ENCODE assay signal across 11 cellular contexts in genomic region chr3:47890832-47891620, GRCh38.
DNase-seq lines count a peak whose midpoint lies in the region; ATAC-seq, FAIRE-seq and TF ChIP-seq lines count a peak whose summit lies in the region.
"Had no signal": no experiment of that assay in that cellular context is flagged by ENCODE, and none has a peak within 500 bp of the region (broad histone marks: within the 10 kb centered on the region; RNA-seq: fewer than 3 reads in every experiment).

No MANE protein-coding gene starts in this region.

- H3K4me1 Mint-ChIP-seq in H9, result peaks cover 43 to 56% of the 10 kb centered on the region in 2 experiments

- FAIRE-seq in H1 (lab: Jason Lieb, UNC), result no peak

- H3T11ph ChIP-seq in H9 (ENCODE audit: low read length), result no peak overlapping the region

- no peaks in the 10 kb centered on the region for H3K23me2 ChIP-seq in H9 (ENCODE audit: insufficient read length, low read depth, low read length, poor library complexity, severe bottlenecking)
- no peaks in the 10 kb centered on the region for H3K23me2 ChIP-seq in H1 (ENCODE audit: low read depth, low read length)

- no peak overlapping the region for H2BK15ac ChIP-seq in H9 (ENCODE audit: low read depth, low read length)
- peak overlapping the region; percentile 13; the same call in 1 of the 2 replicates for H2BK15ac ChIP-seq in H1 (ENCODE audit: low read length)

- H3K4me1 ChIP-seq in H9 (ENCODE audit: insufficient read depth, low read length), result peaks cover 3% of the 10 kb centered on the region
- peaks cover 0 to 23% (median 17%) of the 10 kb centered on the region in 4 experiments; a peak in 6 of 7 replicates for H3K4me1 ChIP-seq in H1 (replicated peaks in 1 of 4; ENCODE audit: control insufficient read depth in 3 of 4, insufficient read depth in 4 of 4, low read length in 3 of 4)
- H3K4me1 ChIP-seq in lower lobe of right lung, result peaks cover 11% of the 10 kb centered on the region

- CTCF ChIA-PET in H1 (lab: Charles Lee; ENCODE audit: partially characterized antibody), result interaction anchor here (0.6 to 4.8 kb wide), 12 partner anchors 10 to 267 kb away, joined by 3 to 21 read pairs (median 4); no protein-coding TSS in a partner anchor

- no peak; a peak in 1 of 4 replicates for TF ChIP-seq RAD21 in H1 (IDR thresholded peaks at IDR 0.05 in 1 of 2, conservative IDR thresholded peaks at IDR 0.05 in 1 of 2; ENCODE audit: low read depth in 2 of 2, low read length in 2 of 2)

- H3K27ac ChIP-seq in H9 (ENCODE audit: insufficient read length, low read depth, low read length) (no peak overlapping the region), H1 (ENCODE audit: low read depth, low read length) (no peak overlapping the region), lower lobe of right lung (peak overlapping the region; percentile 42)

- H2BK20ac ChIP-seq in H9 (ENCODE audit: low read depth, low read length, poor library complexity, severe bottlenecking) (no peak overlapping the region), H1 (ENCODE audit: low read length) (no peak overlapping the region)

- no peak overlapping the region for H3K4me2 ChIP-seq in H9 (ENCODE audit: insufficient read depth, insufficient read length, low read length)
- peak overlapping the region; percentile 14 to 16; a peak in 2 of 4 replicates for H3K4me2 ChIP-seq in H1 (ENCODE audit: insufficient read depth in 1 of 2, low read depth in 2 of 2, low read length in 2 of 2)

- H3K27me3 ChIP-seq in H9 (ENCODE audit: insufficient read depth, low read length), result no peaks in the 10 kb centered on the region
- no peaks in the 10 kb centered on the region for H3K27me3 ChIP-seq in H1 (replicated peaks in 1 of 4; ENCODE audit: control insufficient read depth in 3 of 4, extremely low read depth in 1 of 4, insufficient read depth in 3 of 4, low read length in 3 of 4)
- no peaks in the 10 kb centered on the region for H3K27me3 ChIP-seq in lower lobe of right lung (ENCODE audit: low read depth)

- no peak overlapping the region for H3K9ac ChIP-seq in H9 (ENCODE audit: extremely low read depth, insufficient read length, low read length)
- no peak overlapping the region; a peak in 1 of 7 replicates for H3K9ac ChIP-seq in H1 (replicated peaks in 1 of 4; ENCODE audit: extremely low read depth in 1 of 4, low read depth in 3 of 4, low read length in 3 of 4)

- H3K36me3 Mint-ChIP-seq in H9 (ENCODE audit: insufficient read depth in 1 of 3, low read depth in 3 of 3), result peaks cover 15 to 29% (median 20%) of the 10 kb centered on the region in 3 experiments; a peak in 6 of 7 replicates

- TF ChIP-seq EP300 in H1 (IDR thresholded peaks at IDR 0.05; ENCODE audit: borderline replicate concordance in 1 of 2, low read depth in 2 of 2, low read length in 2 of 2), result no peak

- TF ChIP-seq POLR2A in H1 (IDR thresholded peaks at IDR 0.05; ENCODE audit: control extremely low read depth in 1 of 2, low read depth in 2 of 2, low read length in 2 of 2), result no peak

- H3K4me3 ChIP-seq in H1 (ENCODE audit: extremely low read depth in 1 of 4, insufficient read depth in 2 of 4, low read depth in 3 of 4, low read length in 4 of 4) (no peak overlapping the region), lower lobe of right lung (no peak overlapping the region)

- ATAC-seq in lower lobe of right lung, result peak in 1 of 2 donors; percentile 51
- ATAC-seq in sciatic nerve, result peak; percentile 91
- ATAC-seq: PC-3 had no signal

- no peak overlapping the region for H3K18ac ChIP-seq in H9 (ENCODE audit: insufficient read length, low read depth, low read length)
- peak overlapping the region; percentile 39; the same call in 1 of the 2 replicates for H3K18ac ChIP-seq in H1 (ENCODE audit: extremely low read depth, low read length)

- no peak overlapping the region for H3K56ac ChIP-seq in H9 (ENCODE audit: insufficient read length, low read depth, low read length)
- no peak overlapping the region for H3K56ac ChIP-seq in H1 (replicated peaks; ENCODE audit: insufficient read length, low read depth, low read length)

- no peaks in the 10 kb centered on the region for H3K27me3 Mint-ChIP-seq in H9 (ENCODE audit: low read depth)

- intact Hi-C loops in lower lobe of right lung (cut with DNase I) (no loop called here), sciatic nerve (cut with DNase I) (no loop called here)

- no CpG with 5 or more reads among the region's 10 CpGs for WGBS in H9 (ENCODE audit: extremely low coverage, insufficient read length, low lambda C conversion rate)
- WGBS in H1 (ENCODE audit: extremely low coverage in 1 of 2, insufficient coverage in 1 of 2, insufficient read length in 1 of 2, insufficient replicate concordance in 2 of 2, low coverage in 1 of 2, low lambda C conversion rate in 2 of 2, missing lambda C conversion rate in 1 of 2), 2 experiments, result 82% methylated on average over 10 of the region's 10 CpGs; no CpG with 5 or more reads in 1 of the 2 experiments

- H3K23ac ChIP-seq in H9 (ENCODE audit: insufficient read length, low read depth, low read length) (no peak overlapping the region), H1 (ENCODE audit: insufficient read length) (no peak overlapping the region)

- H3K79me2 ChIP-seq in H9 (ENCODE audit: insufficient read depth, low read length) (no peaks in the 10 kb centered on the region), H1 (ENCODE audit: control insufficient read depth in 1 of 2, insufficient read depth in 2 of 2, low read length in 2 of 2) (peaks cover 0 to 5% of the 10 kb centered on the region in 2 experiments; a peak in 1 of 4 replicates)

- H2AFZ ChIP-seq in H9 (ENCODE audit: low read length), result no peak overlapping the region
- H2AFZ ChIP-seq in H1 (ENCODE audit: low read length), result no peak overlapping the region

- H3K4ac ChIP-seq in H9 (ENCODE audit: low read depth, low read length), result no peak overlapping the region
- no peak overlapping the region for H3K4ac ChIP-seq in H1 (replicated peaks; ENCODE audit: insufficient read length, low read depth, low read length)

- H2BK120ac ChIP-seq in H9 (ENCODE audit: low read depth, low read length, poor library complexity, severe bottlenecking) (no peak overlapping the region), H1 (replicated peaks; ENCODE audit: low read depth, low read length) (no peak overlapping the region)

- H3K14ac ChIP-seq in H9 (ENCODE audit: insufficient read depth, low read length) (no peak overlapping the region), H1 (ENCODE audit: insufficient read length) (no peak overlapping the region)

- H4K20me1 ChIP-seq in H9 (ENCODE audit: control insufficient read depth, insufficient read depth, insufficient read length) (no peaks in the 10 kb centered on the region), H1 (replicated peaks in 1 of 2; ENCODE audit: control insufficient read depth in 1 of 2, insufficient read depth in 2 of 2, low read length in 2 of 2) (no peaks in the 10 kb centered on the region)

- H3K9me3 Mint-ChIP-seq in H9, result no peaks in the 10 kb centered on the region
- H3K9me3 Mint-ChIP-seq: immature natural killer cell had no signal

- peaks cover 0 to 3% (median 1%) of the 10 kb centered on the region in 4 experiments; a peak in 3 of 8 replicates for H3K36me3 ChIP-seq in H1 (ENCODE audit: control insufficient read depth in 2 of 4, insufficient read depth in 4 of 4, low read length in 3 of 4)
- H3K36me3 ChIP-seq in lower lobe of right lung, result peaks cover 23% of the 10 kb centered on the region

- H4K5ac ChIP-seq in H9 (ENCODE audit: insufficient read length, low read depth, low read length) (no peak overlapping the region), H1 (ENCODE audit: insufficient read length, low read depth, low read length) (no peak overlapping the region)

- H4K8ac ChIP-seq in H9 (replicated peaks; ENCODE audit: insufficient read length, low read depth, low read length) (no peak overlapping the region), H1 (ENCODE audit: extremely low read depth, insufficient read depth, low read length) (no peak overlapping the region)

- H2AK5ac ChIP-seq in H9 (ENCODE audit: insufficient read length, low read length) (no peak overlapping the region), H1 (ENCODE audit: low read depth, low read length) (no peak overlapping the region)

- DNase-seq in H9 (no peak), H1 (ENCODE audit: low read depth in 1 of 2, low spot score in 2 of 2) (no peak), lower lobe of right lung (no peak), sciatic nerve (ENCODE audit: low spot score) (no peak), NCI-H345 (lab: John Stamatoyannopoulos, UW) (no peak), HUDEP-2 (lab: John Stamatoyannopoulos, UW; ENCODE audit: unreplicated experiment in 76 of 76) (no peak), SW480 (ENCODE audit: low spot score) (no peak), NCI-H1436 (lab: John Stamatoyannopoulos, UW) (no peak)
- DNase-seq: immature natural killer cell, NCI-H1417, PC-3 had no signal

- H2BK12ac ChIP-seq in H9 (ENCODE audit: insufficient read length, low read depth, low read length) (no peak overlapping the region), H1 (ENCODE audit: low read depth, low read length) (no peak overlapping the region)

- H2BK5ac ChIP-seq in H9 (ENCODE audit: insufficient read length, low read length), result no peak overlapping the region
- H2BK5ac ChIP-seq in H1 (ENCODE audit: low read depth, low read length), result 0 out of 2 replicates have a peak overlapping the region, but pooled peaks have one; percentile 22

- H3K79me1 ChIP-seq in H9 (ENCODE audit: insufficient read depth, low read depth, low read length, poor library complexity, severe bottlenecking) (no peaks in the 10 kb centered on the region), H1 (ENCODE audit: low read depth, low read length) (no peaks in the 10 kb centered on the region)

- TF ChIP-seq CTCF in H9 (conservative IDR thresholded peaks at IDR 0.05) (no peak), H1 (IDR thresholded peaks at IDR 0.05; ENCODE audit: control extremely low read depth in 1 of 3, insufficient read depth in 1 of 3, low read depth in 1 of 3, low read length in 3 of 3) (no peak), lower lobe of right lung (IDR thresholded peaks at IDR 0.05) (no peak)

- POLR2A ChIA-PET in H1 (lab: Charles Lee; ENCODE audit: partially characterized antibody), result interaction anchor here (0.8 to 1.7 kb wide), 4 partner anchors 17 to 99 kb away, joined by 4 to 8 read pairs (median 4); no protein-coding TSS in a partner anchor

- H4K91ac ChIP-seq in H9 (ENCODE audit: insufficient read length, low read depth, low read length) (no peak overlapping the region), H1 (replicated peaks; ENCODE audit: insufficient read length, low read length) (no peak overlapping the region)

- H3K27ac Mint-ChIP-seq in H9, result peak overlapping the region; percentile 74 to 94 (median 82); a peak in 6 of 7 replicates

- no peaks in the 10 kb centered on the region for H3K9me3 ChIP-seq in H9 (ENCODE audit: control insufficient read depth, low read depth, low read length)
- H3K9me3 ChIP-seq in H1 (ENCODE audit: insufficient read depth in 2 of 2, low read depth in 1 of 2, low read length in 1 of 2), result no peaks in the 10 kb centered on the region
- no peaks in the 10 kb centered on the region for H3K9me3 ChIP-seq in lower lobe of right lung

- H3K4me3 Mint-ChIP-seq in H9, result no peak overlapping the region; a peak in 1 of 5 replicates
- H3K4me3 Mint-ChIP-seq: immature natural killer cell had no signal

TF ChIP-seq in H1, 55 proteins besides CTCF, POLR2A, EP300 and RAD21:
- TF ChIP-seq SIN3A (conservative IDR thresholded peaks at IDR 0.05 in 1 of 2, IDR thresholded peaks at IDR 0.05 in 1 of 2; ENCODE audit: low read depth in 1 of 2, low read length in 2 of 2) (0 out of 4 replicates have a peak, but pooled peaks have one; percentile 47 to 48), NRF1 (IDR thresholded peaks at IDR 0.05; ENCODE audit: low read depth, low read length) (no peak)
